1 cellular context compared by ENCODE assay signal in genomic region chr2:64228923-64229322, GRCh38.
TF ChIP-seq lines count a peak whose summit lies in the region.

No MANE protein-coding gene starts in this region.

TF ChIP-seq in H1, 55 proteins besides CTCF, POLR2A, EP300 and RAD21 (continued from another document):
- no peak for TF ChIP-seq E2F6 (IDR thresholded peaks at IDR 0.05)
- no peak for TF ChIP-seq CHD7 (IDR thresholded peaks at IDR 0.05; ENCODE audit: insufficient replicate concordance, low read length)
- no peak for TF ChIP-seq KDM4A (IDR thresholded peaks at IDR 0.05; ENCODE audit: low read depth, low read length, severe bottlenecking)
- TF ChIP-seq GTF2F1 (IDR thresholded peaks at IDR 0.05; ENCODE audit: borderline replicate concordance, low read depth, low read length): no peak
TF ChIP-seq in H1: peak in this region for 0.
